9 cellular contexts compared by ENCODE assay signal in the genomic region with DNA sequence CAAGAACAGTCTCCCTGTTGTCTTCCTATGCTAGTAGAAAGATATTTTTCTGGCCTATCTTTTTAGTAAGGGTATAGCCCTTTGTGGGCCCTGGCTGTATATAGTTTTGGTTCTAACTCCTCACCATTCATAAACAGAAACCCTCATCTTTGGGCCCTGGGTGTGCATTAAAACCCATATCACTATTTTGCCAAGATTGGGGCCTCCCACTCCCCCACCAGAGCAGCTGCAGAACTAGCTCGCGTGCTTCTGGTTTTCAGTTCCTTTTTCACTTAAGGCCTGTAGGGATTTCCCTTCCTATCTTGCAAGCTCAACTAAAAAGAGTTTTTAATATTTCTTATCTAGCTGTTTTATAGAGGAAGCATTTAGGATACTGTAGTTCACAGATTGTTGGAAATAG.
DNase-seq lines count a peak whose midpoint lies in the region; ATAC-seq and TF ChIP-seq lines count a peak whose summit lies in the region.
"Had no signal": no experiment of that assay in that cellular context is flagged by ENCODE, and none has a peak within 500 bp of the region (broad histone marks: within the 10 kb centered on the region; RNA-seq: fewer than 3 reads in every experiment).

No MANE protein-coding gene starts in this region.

- TF ChIP-seq CTCF in esophagus muscularis mucosa (IDR thresholded peaks at IDR 0.05) (no peak), GM23338 (conservative IDR thresholded peaks at IDR 0.05; ENCODE audit: low read depth in 2 of 2) (no peak)

- intact Hi-C loops in esophagus muscularis mucosa (cut with DNase I) = no loop called here

- TF ChIP-seq POLR2A in esophagus muscularis mucosa (IDR thresholded peaks at IDR 0.05; ENCODE audit: low read depth) = no peak

- WGBS in esophagus muscularis mucosa = 87% methylated on average over 2 of the region's 2 CpGs

- ATAC-seq in GM18498 (IDR thresholded peaks at IDR 0.05; ENCODE audit: unreplicated experiment) (peak; percentile 76), GM21367 (IDR thresholded peaks at IDR 0.05; ENCODE audit: unreplicated experiment) (peak; percentile 62), HG03457 (IDR thresholded peaks at IDR 0.05; ENCODE audit: unreplicated experiment) (peak; percentile 64), GM23338 (no peak)

- no peaks in the 10 kb centered on the region for H3F3A ChIP-seq in GM23338 (replicated peaks; ENCODE audit: low read depth)

- H3K9me3 ChIP-seq in esophagus muscularis mucosa = no peaks in the 10 kb centered on the region

- H3K4me2 ChIP-seq in GM23338 = no peak overlapping the region

- no peaks in the 10 kb centered on the region for H3K27me3 ChIP-seq in esophagus muscularis mucosa
- no peaks in the 10 kb centered on the region for H3K27me3 ChIP-seq in GM23338 (ENCODE audit: insufficient read depth)

- H3K4me3 Mint-ChIP-seq in GM23338 = no peak overlapping the region

- H2AFZ ChIP-seq in GM23338 = no peak overlapping the region

- peaks cover 8 to 42% (median 28%) of the 10 kb centered on the region in 4 donors for H3K4me1 ChIP-seq in esophagus muscularis mucosa
- H3K4me1 ChIP-seq in GM23338 (ENCODE audit: insufficient read depth) = no peaks in the 10 kb centered on the region

- H3K27me3 Mint-ChIP-seq in GM23338 (ENCODE audit: insufficient read depth, low read depth, poor library complexity) = peaks cover 4% of the 10 kb centered on the region

- no peak for DNase-seq in esophagus muscularis mucosa (ENCODE audit: extremely low spot score)
- no peak for DNase-seq in NCI-H2107 (lab: John Stamatoyannopoulos, UW)
- DNase-seq in NCI-H526 (lab: John Stamatoyannopoulos, UW) = no peak
- DNase-seq in GM23338 (ENCODE audit: low spot score) = no peak
- no peak for DNase-seq in activated gamma-delta T cell (lab: John Stamatoyannopoulos, UW)

- H3K27ac ChIP-seq in esophagus muscularis mucosa (replicated peaks in 1 of 4) (peak overlapping the region; percentile 20 to 49 (median 32)), GM23338 (ENCODE audit: low read depth) (no peak overlapping the region)
- H3K27ac ChIP-seq: epithelial cell of prostate had no signal

- H3K9me2 ChIP-seq in GM23338 (ENCODE audit: insufficient read depth) = no peaks in the 10 kb centered on the region

- H3K4me3 ChIP-seq in esophagus muscularis mucosa (no peak overlapping the region), GM23338 (no peak overlapping the region)

- H3K36me3 Mint-ChIP-seq in GM23338 (ENCODE audit: low read depth) = no peaks in the 10 kb centered on the region

- H3K36me3 ChIP-seq in esophagus muscularis mucosa (peaks cover 10 to 78% (median 50%) of the 10 kb centered on the region in 4 donors), GM23338 (ENCODE audit: insufficient read depth) (no peaks in the 10 kb centered on the region)

- no peaks in the 10 kb centered on the region for H4K20me1 ChIP-seq in GM23338 (replicated peaks; ENCODE audit: insufficient read depth)

- no peaks in the 10 kb centered on the region; the same call in 2 of the 3 replicates for H3K9me3 Mint-ChIP-seq in GM23338

- peaks cover 4% of the 10 kb centered on the region for H3K4me1 Mint-ChIP-seq in GM23338

- no peak for TF ChIP-seq EP300 in esophagus muscularis mucosa (IDR thresholded peaks at IDR 0.05)

- no peak overlapping the region for H3K27ac Mint-ChIP-seq in GM23338

- no peaks in the 10 kb centered on the region for H3K79me2 ChIP-seq in GM23338 (replicated peaks; ENCODE audit: insufficient read depth)

TF ChIP-seq in GM23338, 12 proteins besides CTCF, POLR2A, EP300 and RAD21 (continues in another document):
- no peak for TF ChIP-seq ZNF331 (CRISPR knock-in tag; IDR thresholded peaks at IDR 0.05; ENCODE audit: low read depth)
- TF ChIP-seq JUNB (IDR thresholded peaks at IDR 0.05; ENCODE audit: unreplicated experiment) = no peak
- TF ChIP-seq, protein P1, sequence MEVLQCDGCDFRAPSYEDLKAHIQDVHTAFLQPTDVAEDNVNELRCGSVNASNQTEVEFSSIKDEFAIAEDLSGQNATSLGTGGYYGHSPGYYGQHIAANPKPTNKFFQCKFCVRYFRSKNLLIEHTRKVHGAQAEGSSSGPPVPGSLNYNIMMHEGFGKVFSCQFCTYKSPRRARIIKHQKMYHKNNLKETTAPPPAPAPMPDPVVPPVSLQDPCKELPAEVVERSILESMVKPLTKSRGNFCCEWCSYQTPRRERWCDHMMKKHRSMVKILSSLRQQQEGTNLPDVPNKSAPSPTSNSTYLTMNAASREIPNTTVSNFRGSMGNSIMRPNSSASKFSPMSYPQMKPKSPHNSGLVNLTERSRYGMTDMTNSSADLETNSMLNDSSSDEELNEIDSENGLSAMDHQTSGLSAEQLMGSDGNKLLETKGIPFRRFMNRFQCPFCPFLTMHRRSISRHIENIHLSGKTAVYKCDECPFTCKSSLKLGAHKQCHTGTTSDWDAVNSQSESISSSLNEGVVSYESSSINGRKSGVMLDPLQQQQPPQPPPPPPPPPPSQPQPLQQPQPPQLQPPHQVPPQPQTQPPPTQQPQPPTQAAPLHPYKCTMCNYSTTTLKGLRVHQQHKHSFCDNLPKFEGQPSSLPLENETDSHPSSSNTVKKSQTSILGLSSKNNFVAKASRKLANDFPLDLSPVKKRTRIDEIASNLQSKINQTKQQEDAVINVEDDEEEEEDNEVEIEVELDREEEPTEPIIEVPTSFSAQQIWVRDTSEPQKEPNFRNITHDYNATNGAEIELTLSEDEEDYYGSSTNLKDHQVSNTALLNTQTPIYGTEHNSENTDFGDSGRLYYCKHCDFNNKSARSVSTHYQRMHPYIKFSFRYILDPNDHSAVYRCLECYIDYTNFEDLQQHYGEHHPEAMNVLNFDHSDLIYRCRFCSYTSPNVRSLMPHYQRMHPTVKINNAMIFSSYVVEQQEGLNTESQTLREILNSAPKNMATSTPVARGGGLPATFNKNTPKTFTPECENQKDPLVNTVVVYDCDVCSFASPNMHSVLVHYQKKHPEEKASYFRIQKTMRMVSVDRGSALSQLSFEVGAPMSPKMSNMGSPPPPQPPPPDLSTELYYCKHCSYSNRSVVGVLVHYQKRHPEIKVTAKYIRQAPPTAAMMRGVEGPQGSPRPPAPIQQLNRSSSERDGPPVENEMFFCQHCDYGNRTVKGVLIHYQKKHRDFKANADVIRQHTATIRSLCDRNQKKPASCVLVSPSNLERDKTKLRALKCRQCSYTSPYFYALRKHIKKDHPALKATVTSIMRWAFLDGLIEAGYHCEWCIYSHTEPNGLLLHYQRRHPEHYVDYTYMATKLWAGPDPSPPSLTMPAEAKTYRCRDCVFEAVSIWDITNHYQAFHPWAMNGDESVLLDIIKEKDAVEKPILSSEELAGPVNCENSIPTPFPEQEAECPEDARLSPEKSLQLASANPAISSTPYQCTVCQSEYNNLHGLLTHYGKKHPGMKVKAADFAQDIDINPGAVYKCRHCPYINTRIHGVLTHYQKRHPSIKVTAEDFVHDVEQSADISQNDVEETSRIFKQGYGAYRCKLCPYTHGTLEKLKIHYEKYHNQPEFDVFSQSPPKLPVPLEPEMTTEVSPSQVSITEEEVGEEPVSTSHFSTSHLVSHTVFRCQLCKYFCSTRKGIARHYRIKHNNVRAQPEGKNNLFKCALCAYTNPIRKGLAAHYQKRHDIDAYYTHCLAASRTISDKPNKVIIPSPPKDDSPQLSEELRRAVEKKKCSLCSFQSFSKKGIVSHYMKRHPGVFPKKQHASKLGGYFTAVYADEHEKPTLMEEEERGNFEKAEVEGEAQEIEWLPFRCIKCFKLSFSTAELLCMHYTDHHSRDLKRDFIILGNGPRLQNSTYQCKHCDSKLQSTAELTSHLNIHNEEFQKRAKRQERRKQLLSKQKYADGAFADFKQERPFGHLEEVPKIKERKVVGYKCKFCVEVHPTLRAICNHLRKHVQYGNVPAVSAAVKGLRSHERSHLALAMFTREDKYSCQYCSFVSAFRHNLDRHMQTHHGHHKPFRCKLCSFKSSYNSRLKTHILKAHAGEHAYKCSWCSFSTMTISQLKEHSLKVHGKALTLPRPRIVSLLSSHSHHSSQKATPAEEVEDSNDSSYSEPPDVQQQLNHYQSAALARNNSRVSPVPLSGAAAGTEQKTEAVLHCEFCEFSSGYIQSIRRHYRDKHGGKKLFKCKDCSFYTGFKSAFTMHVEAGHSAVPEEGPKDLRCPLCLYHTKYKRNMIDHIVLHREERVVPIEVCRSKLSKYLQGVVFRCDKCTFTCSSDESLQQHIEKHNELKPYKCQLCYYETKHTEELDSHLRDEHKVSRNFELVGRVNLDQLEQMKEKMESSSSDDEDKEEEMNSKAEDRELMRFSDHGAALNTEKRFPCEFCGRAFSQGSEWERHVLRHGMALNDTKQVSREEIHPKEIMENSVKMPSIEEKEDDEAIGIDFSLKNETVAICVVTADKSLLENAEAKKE (CRISPR knock-in tag; IDR thresholded peaks at IDR 0.05) = no peak
- TF ChIP-seq CREB1 (CRISPR knock-in tag; IDR thresholded peaks at IDR 0.05; ENCODE audit: low read depth) = no peak
- no peak for TF ChIP-seq STAT1 (IDR thresholded peaks at IDR 0.05; ENCODE audit: unreplicated experiment)
- TF ChIP-seq EZH2phosphoT487 (IDR thresholded peaks at IDR 0.05; ENCODE audit: unreplicated experiment) = no peak
- TF ChIP-seq, protein P2, sequence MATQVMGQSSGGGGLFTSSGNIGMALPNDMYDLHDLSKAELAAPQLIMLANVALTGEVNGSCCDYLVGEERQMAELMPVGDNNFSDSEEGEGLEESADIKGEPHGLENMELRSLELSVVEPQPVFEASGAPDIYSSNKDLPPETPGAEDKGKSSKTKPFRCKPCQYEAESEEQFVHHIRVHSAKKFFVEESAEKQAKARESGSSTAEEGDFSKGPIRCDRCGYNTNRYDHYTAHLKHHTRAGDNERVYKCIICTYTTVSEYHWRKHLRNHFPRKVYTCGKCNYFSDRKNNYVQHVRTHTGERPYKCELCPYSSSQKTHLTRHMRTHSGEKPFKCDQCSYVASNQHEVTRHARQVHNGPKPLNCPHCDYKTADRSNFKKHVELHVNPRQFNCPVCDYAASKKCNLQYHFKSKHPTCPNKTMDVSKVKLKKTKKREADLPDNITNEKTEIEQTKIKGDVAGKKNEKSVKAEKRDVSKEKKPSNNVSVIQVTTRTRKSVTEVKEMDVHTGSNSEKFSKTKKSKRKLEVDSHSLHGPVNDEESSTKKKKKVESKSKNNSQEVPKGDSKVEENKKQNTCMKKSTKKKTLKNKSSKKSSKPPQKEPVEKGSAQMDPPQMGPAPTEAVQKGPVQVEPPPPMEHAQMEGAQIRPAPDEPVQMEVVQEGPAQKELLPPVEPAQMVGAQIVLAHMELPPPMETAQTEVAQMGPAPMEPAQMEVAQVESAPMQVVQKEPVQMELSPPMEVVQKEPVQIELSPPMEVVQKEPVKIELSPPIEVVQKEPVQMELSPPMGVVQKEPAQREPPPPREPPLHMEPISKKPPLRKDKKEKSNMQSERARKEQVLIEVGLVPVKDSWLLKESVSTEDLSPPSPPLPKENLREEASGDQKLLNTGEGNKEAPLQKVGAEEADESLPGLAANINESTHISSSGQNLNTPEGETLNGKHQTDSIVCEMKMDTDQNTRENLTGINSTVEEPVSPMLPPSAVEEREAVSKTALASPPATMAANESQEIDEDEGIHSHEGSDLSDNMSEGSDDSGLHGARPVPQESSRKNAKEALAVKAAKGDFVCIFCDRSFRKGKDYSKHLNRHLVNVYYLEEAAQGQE (IDR thresholded peaks at IDR 0.05; ENCODE audit: unreplicated experiment) = no peak
- TF ChIP-seq EZH2 (IDR thresholded peaks at IDR 0.05; ENCODE audit: low read depth, unreplicated experiment) = no peak
- no peak for TF ChIP-seq NANOG (IDR thresholded peaks at IDR 0.05; ENCODE audit: borderline replicate concordance)
